In the genomic region with DNA sequence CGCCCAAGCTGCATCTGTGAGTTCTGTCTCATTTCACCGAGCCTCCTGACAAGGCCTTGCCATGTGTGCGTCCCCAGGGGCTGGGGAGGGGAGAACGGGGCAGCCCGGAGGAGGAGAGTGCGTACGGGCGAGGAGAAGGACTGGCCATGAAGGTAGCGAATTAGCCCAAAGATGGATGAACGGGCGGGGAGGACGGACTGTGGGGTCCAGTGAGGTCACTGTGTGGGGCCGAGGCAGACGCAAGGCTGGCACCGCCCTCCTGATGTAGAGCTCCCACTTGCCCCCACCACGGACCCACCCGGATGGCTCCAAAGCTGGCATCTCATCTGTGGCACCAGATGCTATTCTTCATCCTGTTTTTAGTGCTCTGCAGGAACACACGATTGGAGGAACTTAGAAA, we compare ENCODE assay signal across 33 cellular contexts.
"Had no signal": no experiment of that assay in that cellular context is flagged by ENCODE, and none has a peak within 500 bp of the region (broad histone marks: within the 10 kb centered on the region; RNA-seq: fewer than 3 reads in every experiment).

No MANE protein-coding gene starts in this region.

- FAIRE-seq: RCC 7860 had no signal

- H3K4me3 ChIP-seq: MG63, PC-9, SJSA1 had no signal

- DNase-seq: Kasumi-1, KG1, MG63, NCI-H1048, NCI-H1092 treated with DMSO at 0.1 percent for 48 hours, NCI-H1105 treated with DMSO at 0.1 percent for 48 hours, NCI-H1417, NCI-H1436, NCI-H146, NCI-H1694, NCI-H187, NCI-H1930, NCI-H2029 treated with DMSO at 0.1 percent for 48 hours, NCI-H2081 treated with DMSO at 0.1 percent for 48 hours, NCI-H2107, NCI-H2171, NCI-H226, NCI-H446 treated with DMSO at 0.1 percent for 48 hours, NCI-H510A, NCI-H524, NCI-H526, NCI-H69, NCI-H748 treated with DMSO at 0.1 percent for 48 hours, NCI-H82, PC-9, Right ventricle myocardium superior, SHP77 treated with DMSO at 0.1 percent for 48 hours, SK-N-SH, SW 1271 had no signal

- ATAC-seq: Panc1 had no signal

- H3K4me2 ChIP-seq: PC-9, SK-N-SH had no signal

- H3K9ac ChIP-seq: SK-N-SH had no signal

- H3K4me1 ChIP-seq: SJSA1 had no signal

- H3K27ac ChIP-seq: PC-9, RWPE1, SJSA1 had no signal

- H3K36me3 ChIP-seq: MG63, SJSA1 had no signal

- H3K9me3 ChIP-seq: MG63, SK-N-SH had no signal

- H3K27me3 ChIP-seq: MG63, SJSA1 had no signal

- H2AFZ ChIP-seq: PC-9 had no signal
